Comparison of ENCODE assay signal across 8 cellular contexts in the genomic region with DNA sequence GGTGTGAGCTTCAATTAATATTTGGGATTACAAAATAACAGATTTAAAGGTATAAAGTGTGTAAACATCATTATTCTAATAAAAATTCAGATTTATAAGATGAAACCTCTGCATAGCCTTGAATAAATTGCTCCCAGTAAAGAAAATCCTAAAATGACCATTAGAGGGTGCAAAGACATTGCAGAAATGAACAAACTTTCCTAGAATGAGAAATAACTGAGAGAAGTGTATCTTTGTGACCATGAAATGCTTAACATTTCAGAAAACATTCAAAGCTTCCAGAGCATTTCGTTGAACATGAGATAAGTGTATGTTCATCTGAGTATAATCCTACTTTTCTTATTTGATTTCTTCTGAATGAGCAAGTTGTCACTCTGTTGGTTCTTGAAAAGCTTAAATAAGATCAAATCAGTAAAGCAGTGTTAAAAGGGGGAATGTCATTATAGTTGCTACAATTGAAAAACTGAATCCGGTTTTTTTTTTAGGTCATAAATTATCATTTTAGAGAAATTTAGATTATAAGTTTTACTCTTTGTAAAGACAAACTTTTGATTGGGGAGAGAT. TPM values are rescaled to one million over a fixed set of nuclear protein-coding genes. Genes with fewer than 3 reads are reported as not detected.
A peak's percentile ranks its signal among the peaks of the same experiment; 100 is the strongest.
DNase-seq lines count a peak whose midpoint lies in the region; ATAC-seq and TF ChIP-seq lines count a peak whose summit lies in the region.

No MANE protein-coding gene starts in this region.

- H3K27ac ChIP-seq in brain microvascular endothelial cell (no peak overlapping the region), ascending aorta (no peak overlapping the region)

- H3K9me3 ChIP-seq in ascending aorta, result no peaks in the 10 kb centered on the region

- H3K27me3 ChIP-seq in brain microvascular endothelial cell (replicated peaks), result no peaks in the 10 kb centered on the region
- no peaks in the 10 kb centered on the region for H3K27me3 ChIP-seq in ascending aorta

- H3K4me3 ChIP-seq in brain microvascular endothelial cell (ENCODE audit: low read depth, low read length) (no peak overlapping the region), ascending aorta (no peak overlapping the region)

- H3K36me3 ChIP-seq in brain microvascular endothelial cell (replicated peaks) (no peaks in the 10 kb centered on the region), ascending aorta (no peaks in the 10 kb centered on the region)

- DNase-seq in NCI-H187 treated with DMSO at 0.1 percent for 48 hours (lab: John Stamatoyannopoulos, UW) (peak; percentile 12), brain microvascular endothelial cell (no peak), myocyte (ENCODE audit: low read depth) (peak; percentile 51), nucleus accumbens (lab: John Stamatoyannopoulos, UW) (no peak), ascending aorta (ENCODE audit: low spot score in 2 of 2) (no peak)

- ATAC-seq in HG02610 (IDR thresholded peaks at IDR 0.05; ENCODE audit: unreplicated experiment), result no peak
- ATAC-seq in GM18873 (IDR thresholded peaks at IDR 0.05; ENCODE audit: low FRiP score, unreplicated experiment), result no peak

- no peaks in the 10 kb centered on the region for H3K4me1 ChIP-seq in ascending aorta

- in situ Hi-C loops in brain microvascular endothelial cell (cut with HindIII; ENCODE audit: low pct_ligation_motif_present, low sequenced_read_pairs), result no loop called here

- TF ChIP-seq CTCF in GM12872 (IDR thresholded peaks at IDR 0.05; ENCODE audit: insufficient read depth, low read depth, low read length) (0 out of 3 replicates have a peak, but pooled peaks have one; percentile 6), brain microvascular endothelial cell (IDR thresholded peaks at IDR 0.05; ENCODE audit: low read depth, low read length, missing control alignments) (peak; percentile 41), ascending aorta (IDR thresholded peaks at IDR 0.05) (peak in 1 of 3 experiments; percentile 35)

- intact Hi-C loops in ascending aorta (cut with DNase I), result no loop called here

RNA-seq across cellular contexts. Expression of gene NUDT12, which starts 24.7 kb away (rescaled TPM):
- 20.2 and 26.7 TPM in 2 replicates for total RNA-seq in myocyte
- 4.1 TPM for polyA plus RNA-seq in myocyte (2012)
- total RNA-seq in ascending aorta, result 6.3 TPM

Comparison
In these comparisons a context has a peak if more than half of its experiments do, and no peak if none do; other contexts are left out.
1. DNase-seq: peak in NCI-H187 treated with DMSO at 0.1 percent for 48 hours (single experiment) and myocyte (single experiment); none in brain microvascular endothelial cell (single experiment), nucleus accumbens (0 of 56) and ascending aorta (0 of 2).